1 cellular context compared by ENCODE assay signal in genomic region chr1:64744492-64745180, GRCh38.
A peak's percentile ranks its signal among the peaks of the same experiment; 100 is the strongest.
TF ChIP-seq lines count a peak whose summit lies in the region.

Gene RAVER2 (plus strand): TSS chr1:64745075. CDS start chr1:64745173, 98 bp downstream.

TF ChIP-seq in GM12878, 131 proteins besides CTCF, POLR2A, EP300 and RAD21 (continued from another document):
- no peak for TF ChIP-seq E2F8 (IDR thresholded peaks at IDR 0.05; ENCODE audit: low read depth, partially characterized antibody)
- 0 out of 2 replicates have a peak, but pooled peaks have one; percentile 8 for TF ChIP-seq YY1 (IDR thresholded peaks at IDR 0.05; ENCODE audit: low read depth, low read length)
- no peak for TF ChIP-seq CEBPB (IDR thresholded peaks at IDR 0.05; ENCODE audit: borderline replicate concordance in 1 of 2, low read depth in 2 of 2, low read length in 2 of 2)
- no peak for TF ChIP-seq ZNF687 (IDR thresholded peaks at IDR 0.05)
- TF ChIP-seq SIX5 (IDR thresholded peaks at IDR 0.05; ENCODE audit: low read depth, low read length, severe bottlenecking) = no peak
- no peak for TF ChIP-seq ZBTB11 (CRISPR knock-in tag; IDR thresholded peaks at IDR 0.05)
- peak; percentile 55 for TF ChIP-seq SUZ12 (IDR thresholded peaks at IDR 0.05; ENCODE audit: unreplicated experiment)
- TF ChIP-seq GATAD2B (conservative IDR thresholded peaks at IDR 0.05; ENCODE audit: low read depth) = no peak
- no peak for TF ChIP-seq PAX5 (IDR thresholded peaks at IDR 0.05; ENCODE audit: borderline replicate concordance, low read depth, low read length)
- no peak for TF ChIP-seq EGR1 (IDR thresholded peaks at IDR 0.05; ENCODE audit: borderline replicate concordance in 1 of 2, low read depth in 2 of 2, low read length in 2 of 2)
- TF ChIP-seq ZNF274 (IDR thresholded peaks at IDR 0.05; ENCODE audit: insufficient read depth, insufficient read length) = no peak
